ENCODE assay signal across 1 cellular context in genomic region chr1:15430787-15431570, GRCh38.
A peak's percentile ranks its signal among the peaks of the same experiment; 100 is the strongest.
TF ChIP-seq lines count a peak whose summit lies in the region.

No MANE protein-coding gene starts in this region.

TF ChIP-seq in SK-N-SH, 30 proteins besides CTCF, POLR2A, EP300 and RAD21 (continued from another document):
- TF ChIP-seq SMC3 (IDR thresholded peaks at IDR 0.05; ENCODE audit: low read depth, low read length): peak; percentile 81
